Comparison of ENCODE assay signal across 26 cellular contexts in the genomic region with DNA sequence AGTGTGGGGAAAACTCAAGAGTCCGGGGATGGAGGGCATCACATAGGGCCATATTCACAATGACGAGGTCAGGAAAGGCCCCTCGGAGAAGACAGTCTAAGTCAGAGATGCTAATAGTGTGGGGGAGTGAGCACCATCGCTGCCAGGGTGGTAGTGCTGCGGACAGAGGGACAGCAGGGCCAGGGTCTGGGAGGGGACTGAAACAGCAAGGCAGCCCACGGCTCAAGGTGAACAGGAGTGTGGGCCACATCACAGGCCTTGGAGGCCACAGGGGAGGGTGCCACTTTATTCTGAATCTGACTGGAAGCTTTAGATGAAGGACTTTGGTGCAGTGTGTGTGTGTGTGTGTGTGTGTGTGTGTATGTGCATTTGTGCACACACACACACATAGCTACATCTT.
"Had no signal": no experiment of that assay in that cellular context is flagged by ENCODE, and none has a peak within 500 bp of the region (broad histone marks: within the 10 kb centered on the region; RNA-seq: fewer than 3 reads in every experiment).

No MANE protein-coding gene starts in this region.

- H3K4me3 Mint-ChIP-seq: activated B cell treated with CpG ODN at 0.5 μM for 24 hours; activated CD4-positive, alpha-beta T cell treated with anti-CD3 and anti-CD28 coated beads, Interleukin-2, amount 10 ng/mL, durations not matched to agents 24 days and 14 days; activated naive CD8-positive, alpha-beta T cell treated with anti-CD3 and anti-CD28 coated beads, Interleukin-2, amount 50 U/mL, for 24 hours; activated T-cell treated with anti-CD3 and anti-CD28 coated beads, Interleukin-2, amount 50 U/mL, for 4 hours; brain; T-cell had no signal

- H3K9me3 ChIP-seq: Peyer's patch had no signal

- DNase-seq: activated B cell treated with CpG ODN at 0.5 μM for 24 hours; activated CD4-positive, alpha-beta T cell treated with anti-CD3 and anti-CD28 coated beads for 1 hour; activated CD4-positive, alpha-beta T cell treated with anti-CD3 and anti-CD28 coated beads, Interleukin-2, amount 10 ng/mL, durations not matched to agents 24 days and 14 days; activated CD4-positive, alpha-beta T cell treated with anti-CD3 and anti-CD28 coated beads, Interleukin-2, amount 50 U/mL, for 48 hours; activated CD8-positive, alpha-beta memory T cell treated with anti-CD3 and anti-CD28 coated beads for 24 hours; activated effector memory CD4-positive, alpha-beta T cell treated with anti-CD3 and anti-CD28 coated beads, Interleukin-2, amount 50 U/mL, for 16 hours; activated naive CD4-positive, alpha-beta T cell treated with Interleukin-2 at 50 U/mL for 16 hours; activated naive CD8-positive, alpha-beta T cell treated with anti-CD3 and anti-CD28 coated beads, Interleukin-2, amount 50 U/mL, for 24 hours; activated T-cell treated with anti-CD3 and anti-CD28 coated beads, Interleukin-2, amount 50 U/mL, for 4 hours; amniotic stem cell; Karpas-422; MM.1S; NCI-H1105; NCI-H1436 treated with DMSO at 0.1 percent for 48 hours; NCI-H2081 treated with DMSO at 0.1 percent for 48 hours; NCI-H446; NCI-H524; T-cell; T-helper 2 cell had no signal

- H3K27ac Mint-ChIP-seq: activated B cell treated with CpG ODN at 0.5 μM for 24 hours; activated CD4-positive, alpha-beta T cell treated with anti-CD3 and anti-CD28 coated beads, Interleukin-2, amount 10 ng/mL, durations not matched to agents 24 days and 14 days; activated naive CD4-positive, alpha-beta T cell treated with anti-CD3 and anti-CD28 coated beads, Interleukin-2, amount 50 U/mL, for 72 hours; activated naive CD8-positive, alpha-beta T cell treated with anti-CD3 and anti-CD28 coated beads, Interleukin-2, amount 50 U/mL, for 24 hours; brain; T-cell had no signal

- H3K4me3 ChIP-seq: K562, Peyer's patch, SK-N-MC had no signal

- H3K27ac ChIP-seq: Peyer's patch, SK-N-MC had no signal

- H3K9me3 Mint-ChIP-seq: activated B cell treated with CpG ODN at 0.5 μM for 24 hours; activated CD4-positive, alpha-beta T cell treated with anti-CD3 and anti-CD28 coated beads, Interleukin-2, amount 10 ng/mL, durations not matched to agents 24 days and 14 days; activated naive CD4-positive, alpha-beta T cell treated with anti-CD3 and anti-CD28 coated beads, Interleukin-2, amount 50 U/mL, for 72 hours; activated naive CD8-positive, alpha-beta T cell treated with anti-CD3 and anti-CD28 coated beads, Interleukin-2, amount 50 U/mL, for 24 hours; activated T-cell treated with anti-CD3 and anti-CD28 coated beads, Interleukin-2, amount 50 U/mL, for 4 hours; T-cell had no signal

- H3K27me3 ChIP-seq: Peyer's patch had no signal

- FAIRE-seq: astrocyte, K562, TTC549 had no signal

- H3K4me1 ChIP-seq: Peyer's patch had no signal

- ATAC-seq: activated naive CD4-positive, alpha-beta T cell treated with anti-CD3 and anti-CD28 coated beads, Interleukin-2, amount 50 U/mL, for 72 hours; activated naive CD8-positive, alpha-beta T cell treated with anti-CD3 and anti-CD28 coated beads, Interleukin-2, amount 50 U/mL, for 24 hours; activated T-cell treated with anti-CD3 and anti-CD28 coated beads, Interleukin-2, amount 50 U/mL, for 4 hours; K562; T-cell had no signal

- H3K4me1 Mint-ChIP-seq: activated B cell treated with CpG ODN at 0.5 μM for 24 hours; activated CD4-positive, alpha-beta T cell treated with anti-CD3 and anti-CD28 coated beads, Interleukin-2, amount 10 ng/mL, durations not matched to agents 24 days and 14 days; activated naive CD8-positive, alpha-beta T cell treated with anti-CD3 and anti-CD28 coated beads, Interleukin-2, amount 50 U/mL, for 24 hours; T-cell had no signal

- H3K36me3 Mint-ChIP-seq: activated naive CD4-positive, alpha-beta T cell treated with anti-CD3 and anti-CD28 coated beads, Interleukin-2, amount 50 U/mL, for 72 hours; brain; T-cell had no signal

- H3K36me3 ChIP-seq: Peyer's patch had no signal
